Comparison of ENCODE assay signal across 9 cellular contexts in the genomic region with DNA sequence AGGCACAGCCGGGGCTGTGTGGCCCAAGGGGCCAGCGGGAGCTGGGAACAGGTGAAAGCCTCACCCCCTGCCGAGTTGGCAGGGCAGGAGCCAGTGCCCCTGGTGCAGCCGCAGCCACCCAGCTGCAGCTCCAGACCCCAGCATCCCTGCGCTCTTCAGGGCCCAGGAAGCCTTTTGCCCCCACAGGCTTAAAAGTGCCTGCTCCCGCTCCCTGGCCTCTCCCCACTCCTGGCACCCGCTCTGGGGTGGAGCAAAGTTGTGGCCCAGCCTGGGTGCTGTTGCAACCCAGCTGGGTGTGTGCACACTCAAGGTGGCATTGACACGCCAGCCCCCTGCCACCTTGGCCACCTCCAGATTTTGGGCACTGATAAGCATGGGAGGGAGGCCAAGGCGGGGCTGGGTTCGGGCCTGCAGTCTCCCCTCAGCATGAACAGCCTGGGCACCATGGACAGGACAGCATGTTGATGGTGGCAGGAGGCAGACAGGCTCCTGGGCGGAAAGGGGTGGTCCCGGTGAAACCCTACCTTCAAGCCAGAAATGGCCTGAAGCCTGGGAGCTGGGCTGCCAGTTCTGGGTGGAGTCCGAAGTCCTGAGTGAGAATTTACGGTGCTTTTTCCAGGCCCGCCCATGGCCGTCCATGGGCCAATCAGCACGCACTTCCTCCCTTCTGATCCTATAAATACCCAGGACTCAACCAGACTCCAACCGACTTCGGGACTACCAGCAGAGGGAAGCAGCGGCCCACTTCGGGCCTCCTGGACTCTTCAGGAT. TPM values are rescaled to one million over a fixed set of nuclear protein-coding genes. Genes with fewer than 3 reads are reported as not detected.
A peak's percentile ranks its signal among the peaks of the same experiment; 100 is the strongest.
DNase-seq lines count a peak whose midpoint lies in the region; ATAC-seq lines count a peak whose summit lies in the region.
"Had no signal": no experiment of that assay in that cellular context is flagged by ENCODE, and none has a peak within 500 bp of the region (broad histone marks: within the 10 kb centered on the region; RNA-seq: fewer than 3 reads in every experiment).

No MANE protein-coding gene starts in this region.

- DNase-seq in EL (peak; percentile 28), LoVo (ENCODE audit: low spot score) (peak; percentile 52), mesendoderm (peak; percentile 44)
- peak; percentile 12 for DNase-seq in activated naive CD8-positive, alpha-beta T cell treated with anti-CD3 and anti-CD28 coated beads for 36 hours
- no peak for DNase-seq in activated CD4-positive, alpha-beta T cell treated with anti-CD3 and anti-CD28 coated beads for 4 hours
- DNase-seq: left cardiac atrium had no signal

- H3K79me2 ChIP-seq in mesendoderm (ENCODE audit: control insufficient read depth, insufficient read depth, low read length) = no peaks in the 10 kb centered on the region

- H3K27ac ChIP-seq in mesendoderm (ENCODE audit: low read depth, low read length) = no peak overlapping the region
- H3K27ac ChIP-seq: SK-N-MC had no signal

- no peaks in the 10 kb centered on the region for H3K4me1 ChIP-seq in mesendoderm (ENCODE audit: control insufficient read depth, low read depth, low read length)

- H3K9me3 Mint-ChIP-seq in activated naive CD8-positive, alpha-beta T cell treated with anti-CD3 and anti-CD28 coated beads for 36 hours = no peaks in the 10 kb centered on the region

- peaks cover 12% of the 10 kb centered on the region for H3K27me3 Mint-ChIP-seq in activated naive CD8-positive, alpha-beta T cell treated with anti-CD3 and anti-CD28 coated beads for 36 hours

- no peaks in the 10 kb centered on the region for H3K27me3 ChIP-seq in mesendoderm (ENCODE audit: insufficient read depth, low read length, poor library complexity)

- no peak overlapping the region for H3K18ac ChIP-seq in mesendoderm (ENCODE audit: low read length)

- WGBS in mesendoderm (ENCODE audit: extremely low coverage, insufficient coverage, low lambda C conversion rate) = no CpG with 5 or more reads among the region's 21 CpGs

- H3K4ac ChIP-seq in mesendoderm (ENCODE audit: low read depth, low read length) = no peak overlapping the region

- no peaks in the 10 kb centered on the region for H3K36me3 Mint-ChIP-seq in activated naive CD8-positive, alpha-beta T cell treated with anti-CD3 and anti-CD28 coated beads for 36 hours

- no peak overlapping the region for H2BK15ac ChIP-seq in mesendoderm (replicated peaks; ENCODE audit: low read depth)

- no peak overlapping the region for H3K4me3 Mint-ChIP-seq in activated naive CD8-positive, alpha-beta T cell treated with anti-CD3 and anti-CD28 coated beads for 36 hours

- H4K8ac ChIP-seq in mesendoderm (ENCODE audit: low read depth, low read length) = no peak overlapping the region

- no peak overlapping the region for H3K23ac ChIP-seq in mesendoderm (ENCODE audit: low read length)

- H2BK5ac ChIP-seq in mesendoderm (ENCODE audit: low read length) = no peak overlapping the region

- H3K36me3 ChIP-seq in mesendoderm (ENCODE audit: control insufficient read depth, insufficient read depth, low read length) = no peaks in the 10 kb centered on the region

- no peaks in the 10 kb centered on the region for H3K79me1 ChIP-seq in mesendoderm (ENCODE audit: low read length)

- H3K56ac ChIP-seq in mesendoderm (ENCODE audit: low read length) = no peak overlapping the region

- H3K9ac ChIP-seq in mesendoderm (ENCODE audit: low read length) = no peak overlapping the region

- H4K5ac ChIP-seq in mesendoderm (ENCODE audit: low read length) = no peak overlapping the region

- H3K4me3 ChIP-seq in mesendoderm (ENCODE audit: low read length) = no peak overlapping the region
- H3K4me3 ChIP-seq: SK-N-MC had no signal

- no peak overlapping the region for H2BK120ac ChIP-seq in mesendoderm (ENCODE audit: low read depth, low read length)

- H3K27ac Mint-ChIP-seq in activated naive CD8-positive, alpha-beta T cell treated with anti-CD3 and anti-CD28 coated beads for 36 hours = no peak overlapping the region

- no peak overlapping the region for H2AK5ac ChIP-seq in mesendoderm (ENCODE audit: low read length)

- H3K4me2 ChIP-seq in mesendoderm (ENCODE audit: low read length) = no peak overlapping the region

- no peaks in the 10 kb centered on the region for H3K4me1 Mint-ChIP-seq in activated naive CD8-positive, alpha-beta T cell treated with anti-CD3 and anti-CD28 coated beads for 36 hours

- no peak for ATAC-seq in GM18867 (IDR thresholded peaks at IDR 0.05; ENCODE audit: unreplicated experiment)
- no peak for ATAC-seq in GM18498 (IDR thresholded peaks at IDR 0.05; ENCODE audit: unreplicated experiment)

RNA-seq across cellular contexts. Expression of gene RNASEH2C, which starts 23.5 kb away (rescaled TPM):
- total RNA-seq in activated naive CD8-positive, alpha-beta T cell treated with anti-CD3 and anti-CD28 coated beads for 36 hours = 100 to 1,000 TPM; 104 to 108 TPM
- polyA plus RNA-seq in mesendoderm (2013, experiment 1 of 2) = 38.3 TPM
- 40.3 TPM for polyA plus RNA-seq in mesendoderm (2013, experiment 2 of 2)

RNA-seq across cellular contexts. Expression of gene KAT5, which starts 32.1 kb away (rescaled TPM):
- total RNA-seq in activated naive CD8-positive, alpha-beta T cell treated with anti-CD3 and anti-CD28 coated beads for 36 hours = 10 to 100 TPM; 65.0 to 65.4 TPM
- 24.4 TPM for polyA plus RNA-seq in mesendoderm (2013, experiment 1 of 2)
- polyA plus RNA-seq in mesendoderm (2013, experiment 2 of 2) = 25.0 TPM

RNA-seq across cellular contexts. Expression of gene AP5B1, which starts 36.7 kb away (rescaled TPM):
- total RNA-seq in activated naive CD8-positive, alpha-beta T cell treated with anti-CD3 and anti-CD28 coated beads for 36 hours = 10 to 100 TPM; 20.4 to 20.6 TPM
- polyA plus RNA-seq in mesendoderm (2013, experiment 1 of 2) = 1.4 TPM
- 1.5 TPM for polyA plus RNA-seq in mesendoderm (2013, experiment 2 of 2)

RNA-seq across cellular contexts. Expression of gene OVOL1, which starts 42.8 kb away (rescaled TPM):
- under 1 TPM; 0.42 to 0.45 TPM for total RNA-seq in activated naive CD8-positive, alpha-beta T cell treated with anti-CD3 and anti-CD28 coated beads for 36 hours
- polyA plus RNA-seq in mesendoderm (2013, experiment 1 of 2) = 1.7 TPM
- 2.0 TPM for polyA plus RNA-seq in mesendoderm (2013, experiment 2 of 2)
- total RNA-seq: left cardiac atrium had no signal

Comparison
In these comparisons a context has a peak if more than half of its experiments do, and no peak if none do; other contexts are left out.
1. DNase-seq: peak in EL (single experiment), LoVo (single experiment), activated naive CD8-positive, alpha-beta T cell treated with anti-CD3 and anti-CD28 coated beads for 36 hours (single experiment) and mesendoderm (single experiment); none in activated CD4-positive, alpha-beta T cell treated with anti-CD3 and anti-CD28 coated beads for 4 hours (0 of 2).